Comparison of ENCODE assay signal across 14 cellular contexts in the genomic region with DNA sequence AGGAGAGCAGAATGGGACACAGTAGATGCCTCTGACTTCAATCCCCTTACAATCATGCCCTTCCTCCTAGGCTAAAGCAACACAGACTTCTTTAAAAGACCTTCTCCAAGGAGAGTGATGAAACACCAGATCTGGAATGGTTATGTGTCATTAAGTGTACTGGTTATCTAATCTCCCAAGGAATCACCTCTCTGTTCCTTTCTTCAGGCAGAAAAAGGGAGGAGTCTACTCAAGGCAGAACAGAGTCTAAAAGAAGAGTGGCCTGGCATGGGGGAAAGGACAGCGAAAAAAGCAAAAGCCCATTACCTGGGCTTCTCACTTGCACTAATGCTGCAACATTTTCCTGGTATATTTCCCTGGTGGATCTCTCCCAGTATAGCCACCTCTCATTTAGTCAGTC. TPM values are rescaled to one million over a fixed set of nuclear protein-coding genes. Genes with fewer than 3 reads are reported as not detected.
DNase-seq lines count a peak whose midpoint lies in the region; ATAC-seq, FAIRE-seq and TF ChIP-seq lines count a peak whose summit lies in the region.
"Had no signal": no experiment of that assay in that cellular context is flagged by ENCODE, and none has a peak within 500 bp of the region (broad histone marks: within the 10 kb centered on the region; RNA-seq: fewer than 3 reads in every experiment).

No MANE protein-coding gene starts in this region.

- peaks cover 75% of the 10 kb centered on the region for H3K4me1 Mint-ChIP-seq in activated naive CD4-positive, alpha-beta T cell treated with anti-CD3 and anti-CD28 coated beads for 36 hours (ENCODE audit: low read depth)
- H3K4me1 Mint-ChIP-seq in memory B cell: peaks cover 42% of the 10 kb centered on the region

- peaks cover 30% of the 10 kb centered on the region for H3K36me3 Mint-ChIP-seq in activated naive CD4-positive, alpha-beta T cell treated with anti-CD3 and anti-CD28 coated beads for 36 hours (ENCODE audit: low read depth)
- H3K36me3 Mint-ChIP-seq in activated naive CD4-positive, alpha-beta T cell treated with anti-CD3 and anti-CD28 coated beads, Interleukin-2, amount 50 U/mL, for 72 hours: peaks cover 12 to 54% of the 10 kb centered on the region in 2 donors
- peaks cover 12% of the 10 kb centered on the region for H3K36me3 Mint-ChIP-seq in memory B cell

- TF ChIP-seq EP300 in upper lobe of left lung (IDR thresholded peaks at IDR 0.05): no peak

- no peak for TF ChIP-seq CTCF in upper lobe of left lung (IDR thresholded peaks at IDR 0.05)
- TF ChIP-seq CTCF in D721Med (IDR thresholded peaks at IDR 0.05; ENCODE audit: insufficient read depth, missing control alignments): no peak

- no peak overlapping the region for H3K4me3 ChIP-seq in upper lobe of left lung
- H3K4me3 ChIP-seq: skin epidermis had no signal

- no peaks in the 10 kb centered on the region for H3K27me3 Mint-ChIP-seq in activated naive CD4-positive, alpha-beta T cell treated with anti-CD3 and anti-CD28 coated beads for 36 hours (ENCODE audit: low read depth)
- no peaks in the 10 kb centered on the region for H3K27me3 Mint-ChIP-seq in memory B cell

- FAIRE-seq in D721Med (lab: Jason Lieb, UNC): no peak
- FAIRE-seq: GM12891 had no signal

- H3K36me3 ChIP-seq in upper lobe of left lung: no peaks in the 10 kb centered on the region

- peaks cover 27 to 49% (median 36%) of the 10 kb centered on the region in 4 donors for H3K4me1 ChIP-seq in upper lobe of left lung

- DNase-seq in activated naive CD4-positive, alpha-beta T cell treated with anti-CD3 and anti-CD28 coated beads for 36 hours: no peak
- no peak for DNase-seq in activated naive CD4-positive, alpha-beta T cell treated with anti-CD3 and anti-CD28 coated beads, Interleukin-2, amount 50 U/mL, for 16 hours
- DNase-seq in activated naive CD4-positive, alpha-beta T cell treated with anti-CD3 and anti-CD28 coated beads, Interleukin-2, amount 50 U/mL, for 72 hours (ENCODE audit: low spot score in 2 of 2): no peak
- DNase-seq in memory B cell (ENCODE audit: low spot score in 2 of 2) (no peak), upper lobe of left lung (no peak), D721Med (ENCODE audit: insufficient read length, low spot score) (no peak), erythroblast (lab: John Stamatoyannopoulos, UW) (no peak)
- DNase-seq in activated CD4-positive, CD25-positive, alpha-beta regulatory T cell (lab: John Stamatoyannopoulos, UW): no peak
- DNase-seq: central memory CD4-positive, alpha-beta T cell; hypothalamus; NCI-H1417; NCI-H446 had no signal

- peak overlapping the region; percentile 95 for H3K27ac Mint-ChIP-seq in activated naive CD4-positive, alpha-beta T cell treated with anti-CD3 and anti-CD28 coated beads for 36 hours
- H3K27ac Mint-ChIP-seq in activated naive CD4-positive, alpha-beta T cell treated with anti-CD3 and anti-CD28 coated beads, Interleukin-2, amount 50 U/mL, for 72 hours: peak overlapping the region; percentile 89 to 97
- peak overlapping the region; percentile 99 for H3K27ac Mint-ChIP-seq in memory B cell

- H3K27me3 ChIP-seq in upper lobe of left lung: no peaks in the 10 kb centered on the region

- intact Hi-C loops in activated naive CD4-positive, alpha-beta T cell treated with anti-CD3 and anti-CD28 coated beads for 36 hours (cut with micrococcal nuclease): loop anchor here (1.0 to 10.0 kb wide), 8 partner anchors 35 to 1751 kb away; partner anchors contain the start of genes EEPD1, HERPUD2 and STARD3NL

- ATAC-seq in activated naive CD4-positive, alpha-beta T cell treated with anti-CD3 and anti-CD28 coated beads, Interleukin-2, amount 50 U/mL, for 72 hours: no peak
- ATAC-seq in memory B cell (ENCODE audit: low read depth) (no peak), upper lobe of left lung (ENCODE audit: low FRiP score in 2 of 2) (no peak)

- peak overlapping the region; percentile 62 to 96 (median 94) for H3K27ac ChIP-seq in upper lobe of left lung

- WGBS in upper lobe of left lung, 2 donors: 100% methylated on average over 1 of the region's 1 CpG

- no peak for TF ChIP-seq POLR2A in upper lobe of left lung (IDR thresholded peaks at IDR 0.05)
- no peak for TF ChIP-seq POLR2A in erythroblast (IDR thresholded peaks at IDR 0.05; ENCODE audit: low read length)

- no peaks in the 10 kb centered on the region for H3K9me3 Mint-ChIP-seq in activated naive CD4-positive, alpha-beta T cell treated with anti-CD3 and anti-CD28 coated beads for 36 hours
- no peaks in the 10 kb centered on the region for H3K9me3 Mint-ChIP-seq in activated naive CD4-positive, alpha-beta T cell treated with anti-CD3 and anti-CD28 coated beads, Interleukin-2, amount 50 U/mL, for 72 hours
- no peaks in the 10 kb centered on the region for H3K9me3 Mint-ChIP-seq in memory B cell

- H3K4me3 Mint-ChIP-seq in activated naive CD4-positive, alpha-beta T cell treated with anti-CD3 and anti-CD28 coated beads for 36 hours: no peak overlapping the region
- no peak overlapping the region for H3K4me3 Mint-ChIP-seq in memory B cell

- CTCF ChIA-PET in activated naive CD4-positive, alpha-beta T cell treated with anti-CD3 and anti-CD28 coated beads for 36 hours (lab: Charles Lee): interaction anchor here (1.2 to 2.2 kb wide), 2 partner anchors 91 to 94 kb away, joined by 3 to 10 read pairs; no protein-coding TSS in a partner anchor

- H3K9me3 ChIP-seq in upper lobe of left lung: no peaks in the 10 kb centered on the region

RNA-seq across cellular contexts. Expression of gene ELMO1, which starts 2.9 kb away (rescaled TPM):
- total RNA-seq in activated naive CD4-positive, alpha-beta T cell treated with anti-CD3 and anti-CD28 coated beads for 36 hours: 100 to 1,000 TPM; 129 to 137 TPM
- 100 to 1,000 TPM; 137 to 167 TPM for total RNA-seq in activated naive CD4-positive, alpha-beta T cell treated with anti-CD3 and anti-CD28 coated beads, Interleukin-2, amount 50 U/mL, for 72 hours
- 100 to 1,000 TPM in 1 of 6 donors, 10 to 100 TPM in 5; 51.4 to 204 (median 73.7) TPM for total RNA-seq in upper lobe of left lung
